8 cellular contexts compared by ENCODE assay signal in genomic region chr14:35044939-35045797, GRCh38. TPM values are rescaled to one million over a fixed set of nuclear protein-coding genes. Genes with fewer than 3 reads are reported as not detected.
DNase-seq lines count a peak whose midpoint lies in the region; ATAC-seq and TF ChIP-seq lines count a peak whose summit lies in the region.

No MANE protein-coding gene starts in this region.

- peak overlapping the region; percentile 98 to 100 (median 99) for H3K27ac Mint-ChIP-seq in CD14-positive monocyte

- H3K4me1 Mint-ChIP-seq in CD14-positive monocyte = peaks cover 22% of the 10 kb centered on the region

- peak overlapping the region; percentile 62 for H3K27ac ChIP-seq in Karpas-422 (ENCODE audit: low read length)
- H3K27ac ChIP-seq in caudate nucleus (ENCODE audit: low read depth, low read length) = peak overlapping the region; percentile 99
- H3K27ac ChIP-seq in mesendoderm (ENCODE audit: low read depth, low read length) = no peak overlapping the region
- peak overlapping the region; percentile 78 for H3K27ac ChIP-seq in urinary bladder (ENCODE audit: low read depth)

- H3K36me3 ChIP-seq in Karpas-422 (ENCODE audit: insufficient read depth, low read length) (no peaks in the 10 kb centered on the region), mesendoderm (ENCODE audit: control insufficient read depth, insufficient read depth, low read length) (no peaks in the 10 kb centered on the region), urinary bladder (ENCODE audit: insufficient read depth) (no peaks in the 10 kb centered on the region)

- no peak overlapping the region for H2AK5ac ChIP-seq in mesendoderm (ENCODE audit: low read length)

- no peaks in the 10 kb centered on the region for H3K27me3 ChIP-seq in Karpas-422 (ENCODE audit: low read length)
- H3K27me3 ChIP-seq in mesendoderm (ENCODE audit: insufficient read depth, low read length, poor library complexity) = no peaks in the 10 kb centered on the region

- H3K9me2 ChIP-seq in Karpas-422 (replicated peaks; ENCODE audit: insufficient read depth, low read length) = no peaks in the 10 kb centered on the region

- H3K4ac ChIP-seq in mesendoderm (ENCODE audit: low read depth, low read length) = peak overlapping the region; percentile 2

- intact Hi-C loops in CD14-positive monocyte (cut with micrococcal nuclease) = loop anchor here (5.0 to 10.0 kb wide), 4 partner anchors 60 to 260 kb away; partner anchors contain the start of genes PPP2R3C (in 1 of the 2), PRORP (in 1 of the 2) and SRP54 (in 1 of the 2)
- intact Hi-C loops in posterior cingulate gyrus (cut with DNase I) = loop anchor here (5.0 to 10.0 kb wide), 2 partner anchors 370 to 373 kb away; no protein-coding TSS in a partner anchor

- WGBS in mesendoderm (ENCODE audit: extremely low coverage, insufficient coverage, low lambda C conversion rate) = no CpG with 5 or more reads among the region's 8 CpGs
- 22% methylated on average over 8 of the region's 8 CpGs for WGBS in urinary bladder

- H2BK120ac ChIP-seq in mesendoderm (ENCODE audit: low read depth, low read length) = no peak overlapping the region

- peaks cover 0 to 7% of the 10 kb centered on the region in 2 donors for H3K36me3 Mint-ChIP-seq in CD14-positive monocyte

- H4K8ac ChIP-seq in mesendoderm (ENCODE audit: low read depth, low read length) = no peak overlapping the region

- DNase-seq in CD14-positive monocyte (ENCODE audit: low spot score) = no peak
- no peak for DNase-seq in Karpas-422
- DNase-seq in caudate nucleus (lab: John Stamatoyannopoulos, UW) = peak in 1 of 61 donors; percentile 1
- no peak for DNase-seq in mesendoderm
- DNase-seq in posterior cingulate gyrus = no peak
- DNase-seq in NCI-H446 treated with DMSO at 0.1 percent for 48 hours (lab: John Stamatoyannopoulos, UW) = no peak

- peak overlapping the region; percentile 89 for H3K4me2 ChIP-seq in Karpas-422 (ENCODE audit: low read depth, low read length, poor library complexity, severe bottlenecking)
- H3K4me2 ChIP-seq in mesendoderm (ENCODE audit: low read length) = peak overlapping the region; percentile 45

- no peak overlapping the region for H2BK5ac ChIP-seq in mesendoderm (ENCODE audit: low read length)

- peak overlapping the region; percentile 79 for H3K56ac ChIP-seq in mesendoderm (ENCODE audit: low read length)

- H3K9ac ChIP-seq in Karpas-422 (ENCODE audit: low read length) = peak overlapping the region; percentile 79
- peak overlapping the region; percentile 68 for H3K9ac ChIP-seq in mesendoderm (ENCODE audit: low read length)

- H4K5ac ChIP-seq in mesendoderm (ENCODE audit: low read length) = no peak overlapping the region

- H3K4me3 ChIP-seq in Karpas-422 (ENCODE audit: low read length) (peak overlapping the region; percentile 79), mesendoderm (ENCODE audit: low read length) (peak overlapping the region; percentile 49), urinary bladder (ENCODE audit: low read depth, low read length) (peak overlapping the region; percentile 67)

- no peak for ATAC-seq in activated CD4-positive, CD25-positive, alpha-beta regulatory T cell treated with anti-CD3 and anti-CD28 coated beads, Interleukin-2, amount 50 U/mL, for 24 hours

- H2BK15ac ChIP-seq in mesendoderm (replicated peaks; ENCODE audit: low read depth) = no peak overlapping the region

- peak overlapping the region; percentile 85 for H2AFZ ChIP-seq in Karpas-422 (ENCODE audit: low read length)

- TF ChIP-seq CTCF in CD14-positive monocyte (IDR thresholded peaks at IDR 0.05) = no peak

- H3K18ac ChIP-seq in mesendoderm (ENCODE audit: low read length) = no peak overlapping the region

- no peaks in the 10 kb centered on the region for H3K9me3 ChIP-seq in Karpas-422 (ENCODE audit: low read length)

- H3K79me2 ChIP-seq in Karpas-422 (ENCODE audit: low read length) = peaks cover 40% of the 10 kb centered on the region
- peaks cover 8% of the 10 kb centered on the region for H3K79me2 ChIP-seq in mesendoderm (ENCODE audit: control insufficient read depth, insufficient read depth, low read length)

- H3K27me3 Mint-ChIP-seq in CD14-positive monocyte (ENCODE audit: low read depth in 3 of 3) = peaks cover 0 to 1% (median 0%) of the 10 kb centered on the region in 3 donors

- H3K23ac ChIP-seq in mesendoderm (ENCODE audit: low read length) = no peak overlapping the region

- peak overlapping the region; percentile 96 to 98 for H3K4me3 Mint-ChIP-seq in CD14-positive monocyte

- no peaks in the 10 kb centered on the region for H4K20me1 ChIP-seq in Karpas-422 (ENCODE audit: insufficient read depth, low read depth, low read length)

- peaks cover 25% of the 10 kb centered on the region for H3K4me1 ChIP-seq in Karpas-422 (ENCODE audit: low read length)
- no peaks in the 10 kb centered on the region for H3K4me1 ChIP-seq in mesendoderm (ENCODE audit: control insufficient read depth, low read depth, low read length)
- peaks cover 1% of the 10 kb centered on the region for H3K4me1 ChIP-seq in urinary bladder (ENCODE audit: insufficient read depth)

- H3K79me1 ChIP-seq in mesendoderm (ENCODE audit: low read length) = peaks cover 4% of the 10 kb centered on the region

- H3K9me3 Mint-ChIP-seq in CD14-positive monocyte = no peaks in the 10 kb centered on the region

RNA-seq across cellular contexts. Expression of gene FAM177A1, which starts 0.9 kb away (rescaled TPM):
- polyA plus RNA-seq in CD14-positive monocyte (10 to 100 TPM; 29.4 to 48.1 TPM), urinary bladder (72.6 TPM)
- 35.6 and 39.2 TPM in 2 replicates for total RNA-seq in Karpas-422 (2014; rRNA removed; shearing (Covaris generic); ENCODE audit: low replicate concordance)
- 75.7 TPM for polyA plus RNA-seq in mesendoderm (2013, experiment 1 of 2)
- 74.3 TPM for polyA plus RNA-seq in mesendoderm (2013, experiment 2 of 2)
- total RNA-seq in urinary bladder = 49.5 TPM
